Comparison of ENCODE assay signal across 8 cellular contexts in the genomic region with DNA sequence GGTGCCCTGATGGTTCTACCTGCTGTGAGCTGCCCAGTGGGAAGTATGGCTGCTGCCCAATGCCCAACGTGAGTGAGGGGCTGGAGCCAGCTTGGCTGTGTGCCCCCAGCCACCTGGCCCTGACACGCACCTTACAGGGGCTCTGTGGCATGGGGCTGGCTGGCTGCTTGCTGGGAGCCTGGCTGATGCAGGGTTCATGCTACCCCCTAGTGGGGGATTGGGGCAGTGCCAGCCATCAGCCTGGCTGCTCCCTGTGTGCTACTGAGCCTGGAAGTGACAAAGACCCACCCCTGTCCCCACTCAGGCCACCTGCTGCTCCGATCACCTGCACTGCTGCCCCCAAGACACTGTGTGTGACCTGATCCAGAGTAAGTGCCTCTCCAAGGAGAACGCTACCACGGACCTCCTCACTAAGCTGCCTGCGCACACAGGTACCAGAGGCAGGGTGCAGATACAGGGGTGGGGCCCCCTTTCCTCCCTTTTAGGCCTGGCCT. TPM values are rescaled to one million over a fixed set of nuclear protein-coding genes. Genes with fewer than 3 reads are reported as not detected.
A peak's percentile ranks its signal among the peaks of the same experiment; 100 is the strongest.
DNase-seq lines count a peak whose midpoint lies in the region; ATAC-seq and TF ChIP-seq lines count a peak whose summit lies in the region.

No MANE protein-coding gene starts in this region.

- no peak overlapping the region for H3K27ac ChIP-seq in coronary artery
- no peak overlapping the region for H3K27ac ChIP-seq in lung (ENCODE audit: low read depth in 1 of 2, low read length in 1 of 2)

- intact Hi-C loops in activated CD4-positive, alpha-beta T cell treated with anti-CD3 and anti-CD28 coated beads, Interleukin-2, amount 10 ng/mL, durations not matched to agents 24 days and 14 days (cut with micrococcal nuclease), result no loop called here

- DNase-seq in NCI-H146 (lab: John Stamatoyannopoulos, UW) (peak; percentile 44), NCI-H146 treated with DMSO at 0.1 percent for 48 hours (lab: John Stamatoyannopoulos, UW; ENCODE audit: unreplicated experiment) (no peak), NCI-H1105 treated with DMSO at 0.1 percent for 48 hours (lab: John Stamatoyannopoulos, UW) (peak; percentile 45), coronary artery (ENCODE audit: low spot score) (no peak), lung (ENCODE audit: low spot score) (peak; percentile 69)
- DNase-seq in activated CD4-positive, alpha-beta T cell treated with anti-CD3 and anti-CD28 coated beads, Interleukin-2, amount 10 ng/mL, durations not matched to agents 24 days and 14 days, result peak; percentile 92
- peak; percentile 53 to 65 for DNase-seq in stimulated activated CD8-positive, alpha-beta memory T cell treated with anti-CD3 and anti-CD28 coated beads, Interleukin-15, amount 100 ng/mL, for 48 hours (ENCODE audit: low read depth in 2 of 2)

- peaks cover 11% of the 10 kb centered on the region for H3K4me1 Mint-ChIP-seq in activated CD4-positive, alpha-beta T cell treated with anti-CD3 and anti-CD28 coated beads, Interleukin-2, amount 10 ng/mL, durations not matched to agents 24 days and 14 days

- peaks cover 0 to 43% of the 10 kb centered on the region in 2 donors for H3K36me3 ChIP-seq in lung (ENCODE audit: control insufficient read depth in 2 of 2, insufficient read depth in 2 of 2, low read length in 2 of 2)

- ATAC-seq in lung (ENCODE audit: insufficient read depth, low FRiP score) (peak; percentile 30), GM19452 (IDR thresholded peaks at IDR 0.05; ENCODE audit: unreplicated experiment) (no peak)

- H3K9me3 Mint-ChIP-seq in activated CD4-positive, alpha-beta T cell treated with anti-CD3 and anti-CD28 coated beads, Interleukin-2, amount 10 ng/mL, durations not matched to agents 24 days and 14 days, result no peaks in the 10 kb centered on the region

- H3K9me3 ChIP-seq in lung (ENCODE audit: control insufficient read depth in 2 of 2, insufficient read depth in 1 of 2, low read length in 1 of 2), result no peaks in the 10 kb centered on the region

- H3K4me3 ChIP-seq in coronary artery (no peak overlapping the region), lung (no peak overlapping the region)

- no peak overlapping the region for H3K27ac Mint-ChIP-seq in activated CD4-positive, alpha-beta T cell treated with anti-CD3 and anti-CD28 coated beads, Interleukin-2, amount 10 ng/mL, durations not matched to agents 24 days and 14 days

- peaks cover 5% of the 10 kb centered on the region for H3K36me3 Mint-ChIP-seq in activated CD4-positive, alpha-beta T cell treated with anti-CD3 and anti-CD28 coated beads, Interleukin-2, amount 10 ng/mL, durations not matched to agents 24 days and 14 days (ENCODE audit: low read depth)

- peak; percentile 40 for TF ChIP-seq CTCF in coronary artery (IDR thresholded peaks at IDR 0.05)
- TF ChIP-seq CTCF in lung (IDR thresholded peaks at IDR 0.05; ENCODE audit: control extremely low read depth, extremely low read depth), result peak; percentile 69

- peaks cover 0 to 9% of the 10 kb centered on the region in 2 donors for H3K4me1 ChIP-seq in lung (ENCODE audit: control insufficient read depth in 2 of 2, insufficient read depth in 2 of 2, low read length in 2 of 2)

- no peak overlapping the region for H3K4me3 Mint-ChIP-seq in activated CD4-positive, alpha-beta T cell treated with anti-CD3 and anti-CD28 coated beads, Interleukin-2, amount 10 ng/mL, durations not matched to agents 24 days and 14 days

- WGBS in lung, 2 donors, result 71% methylated on average over 6 of the region's 6 CpGs

- H3K27me3 Mint-ChIP-seq in activated CD4-positive, alpha-beta T cell treated with anti-CD3 and anti-CD28 coated beads, Interleukin-2, amount 10 ng/mL, durations not matched to agents 24 days and 14 days, result peaks cover 4% of the 10 kb centered on the region

- H3K27me3 ChIP-seq in lung (ENCODE audit: control insufficient read depth, insufficient read depth), result no peaks in the 10 kb centered on the region

RNA-seq across cellular contexts. Expression of gene GRN, which starts 5.7 kb away (rescaled TPM):
- total RNA-seq in activated CD4-positive, alpha-beta T cell treated with anti-CD3 and anti-CD28 coated beads, Interleukin-2, amount 10 ng/mL, durations not matched to agents 24 days and 14 days, result 33.0 and 34.6 TPM in 2 replicates
- total RNA-seq in lung, result 100 to 1,000 TPM; 300 to 753 TPM
- polyA plus RNA-seq in lung, result 100 to 1,000 TPM; 160 to 719 TPM

RNA-seq across cellular contexts. Expression of gene FAM171A2, which starts 12.9 kb away (rescaled TPM):
- total RNA-seq in activated CD4-positive, alpha-beta T cell treated with anti-CD3 and anti-CD28 coated beads, Interleukin-2, amount 10 ng/mL, durations not matched to agents 24 days and 14 days, result 0.21 and 0.26 TPM in 2 replicates
- total RNA-seq in lung, result 1 to 10 TPM; 1.1 to 8.0 TPM
- polyA plus RNA-seq in lung, result under 1 TPM; 0.47 TPM

RNA-seq across cellular contexts. Expression of gene SLC25A39, which starts 26.2 kb away (rescaled TPM):
- 172 TPM in 2 replicates for total RNA-seq in activated CD4-positive, alpha-beta T cell treated with anti-CD3 and anti-CD28 coated beads, Interleukin-2, amount 10 ng/mL, durations not matched to agents 24 days and 14 days
- 100 to 1,000 TPM in 1 of 2 donors, 10 to 100 TPM in 1; 66.4 to 134 TPM for total RNA-seq in lung
- 100 to 1,000 TPM; 104 to 130 TPM for polyA plus RNA-seq in lung

RNA-seq across cellular contexts. Expression of gene ITGA2B, which starts 38.7 kb away (rescaled TPM):
- 0.65 and 0.85 TPM in 2 replicates for total RNA-seq in activated CD4-positive, alpha-beta T cell treated with anti-CD3 and anti-CD28 coated beads, Interleukin-2, amount 10 ng/mL, durations not matched to agents 24 days and 14 days
- 1 to 10 TPM; 2.1 to 9.2 TPM for total RNA-seq in lung
- polyA plus RNA-seq in lung, result 1 to 10 TPM; 1.4 to 6.3 TPM

RNA-seq across cellular contexts. Expression of gene RUNDC3A, which starts 42.4 kb away (rescaled TPM):
- 0.42 TPM in 1 of 2 replicates, not detected in the other for total RNA-seq in activated CD4-positive, alpha-beta T cell treated with anti-CD3 and anti-CD28 coated beads, Interleukin-2, amount 10 ng/mL, durations not matched to agents 24 days and 14 days
- 1 to 10 TPM in 1 of 2 donors, under 1 TPM in 1; 0.61 to 4.9 TPM for total RNA-seq in lung
- under 1 TPM; 0.70 to 0.91 TPM for polyA plus RNA-seq in lung

Comparison
In these comparisons a context has a peak if more than half of its experiments do, and no peak if none do; other contexts are left out.
1. DNase-seq: peak in NCI-H146 (single experiment), NCI-H1105 treated with DMSO at 0.1 percent for 48 hours (single experiment), activated CD4-positive, alpha-beta T cell treated with anti-CD3 and anti-CD28 coated beads, Interleukin-2, amount 10 ng/mL, durations not matched to agents 24 days and 14 days (single experiment), lung (single experiment) and stimulated activated CD8-positive, alpha-beta memory T cell treated with anti-CD3 and anti-CD28 coated beads, Interleukin-15, amount 100 ng/mL, for 48 hours (2 of 2); none in NCI-H146 treated with DMSO at 0.1 percent for 48 hours (single experiment) and coronary artery (single experiment).